Comparison of ENCODE assay signal across 8 cellular contexts in the genomic region with DNA sequence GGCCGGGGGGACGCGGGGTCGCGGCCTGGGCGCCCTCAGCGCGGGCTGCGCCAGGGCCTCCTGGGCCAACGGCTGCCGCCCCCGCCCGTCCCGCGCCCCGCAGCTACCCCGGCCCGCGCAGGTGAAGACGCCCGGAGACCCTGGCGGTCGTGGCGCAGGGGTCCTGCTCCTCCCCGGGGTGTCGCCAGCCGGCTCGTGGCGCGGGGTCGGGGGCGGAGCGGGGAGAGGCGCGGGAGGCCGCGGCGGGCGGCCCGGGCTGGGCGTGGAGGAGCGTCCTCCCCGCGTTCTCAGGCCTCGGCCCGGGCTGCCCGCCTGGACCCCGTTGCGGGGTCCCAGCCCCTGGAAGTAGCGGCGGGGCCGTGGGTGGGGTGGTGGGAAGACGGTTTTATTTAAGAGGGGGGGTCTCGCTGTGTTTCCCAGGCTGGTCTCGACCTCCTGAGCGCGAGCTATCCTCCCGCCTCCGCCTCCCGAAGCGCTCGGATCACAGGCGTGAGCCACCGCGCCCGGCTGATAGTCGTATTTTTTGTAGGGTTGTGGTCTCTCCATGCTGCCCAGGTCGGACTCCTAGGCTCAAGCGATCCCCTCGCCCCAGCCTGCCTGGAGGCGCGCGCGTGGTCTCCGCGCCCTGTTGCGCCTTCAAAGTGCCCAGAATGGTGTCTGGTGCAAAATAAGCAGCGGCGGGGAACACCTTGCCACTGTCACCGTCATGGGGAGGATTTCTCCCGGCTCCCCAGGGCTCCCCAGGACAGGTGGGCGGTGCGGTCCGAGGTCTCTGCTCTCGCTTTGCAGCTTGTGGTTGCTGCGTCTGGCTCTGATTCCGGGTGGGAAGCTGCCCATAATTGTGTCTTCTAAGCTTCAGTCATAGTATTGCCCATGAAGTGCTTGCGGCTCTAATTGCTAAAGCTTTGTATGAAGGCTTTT. TPM values are rescaled to one million over a fixed set of nuclear protein-coding genes. Genes with fewer than 3 reads are reported as not detected.
DNase-seq lines count a peak whose midpoint lies in the region; ATAC-seq and TF ChIP-seq lines count a peak whose summit lies in the region.

No MANE protein-coding gene starts in this region.

- peak; percentile 30 for DNase-seq in DMS79 treated with DMSO at 0.1 percent for 48 hours (lab: John Stamatoyannopoulos, UW)
- DNase-seq in LoVo (ENCODE audit: low spot score) = peak; percentile 24
- DNase-seq in activated CD4-positive, alpha-beta T cell treated with anti-CD3 and anti-CD28 coated beads, Interleukin-2, amount 50 U/mL, for 48 hours = peak; percentile 68 to 76
- no peak for DNase-seq in endothelial cell (ENCODE audit: low spot score)
- DNase-seq in neural crest cell (ENCODE audit: low read depth, low spot score) = no peak
- no peak for DNase-seq in SHP77 treated with DMSO at 0.1 percent for 48 hours (lab: John Stamatoyannopoulos, UW)
- DNase-seq in NCI-H1436 treated with DMSO at 0.1 percent for 48 hours (lab: John Stamatoyannopoulos, UW) = no peak

- H3K4me3 Mint-ChIP-seq in endothelial cell (ENCODE audit: unreplicated experiment) (peak overlapping the region; percentile 98), neural crest cell (peak overlapping the region; percentile 91)

- H3K36me3 Mint-ChIP-seq in endothelial cell (ENCODE audit: low read depth, unreplicated experiment) = peaks cover 11% of the 10 kb centered on the region
- H3K36me3 Mint-ChIP-seq in neural crest cell (ENCODE audit: low read depth) = no peaks in the 10 kb centered on the region

- TF ChIP-seq CTCF in endothelial cell (IDR thresholded peaks at IDR 0.05; ENCODE audit: unreplicated experiment) (no peak), neural crest cell (conservative IDR thresholded peaks at IDR 0.05) (no peak)

- H3K4me1 Mint-ChIP-seq in endothelial cell (ENCODE audit: unreplicated experiment) (peaks cover 39% of the 10 kb centered on the region), neural crest cell (peaks cover 52% of the 10 kb centered on the region)

- H3K9me3 Mint-ChIP-seq in endothelial cell (ENCODE audit: unreplicated experiment) (no peaks in the 10 kb centered on the region), neural crest cell (no peaks in the 10 kb centered on the region)

- H3K27ac Mint-ChIP-seq in endothelial cell (ENCODE audit: unreplicated experiment) = peak overlapping the region; percentile 97
- H3K27ac Mint-ChIP-seq in neural crest cell (ENCODE audit: unreplicated experiment) = peak overlapping the region; percentile 27

- ATAC-seq in GM21619 (IDR thresholded peaks at IDR 0.05; ENCODE audit: unreplicated experiment) = peak; percentile 10

- H3K27me3 Mint-ChIP-seq in endothelial cell (ENCODE audit: unreplicated experiment) (peaks cover 15% of the 10 kb centered on the region), neural crest cell (ENCODE audit: low read depth) (peaks cover 29% of the 10 kb centered on the region)

RNA-seq across cellular contexts. Expression of a gene that starts 15.3 kb away (rescaled TPM):
- total RNA-seq in endothelial cell (ENCODE audit: unreplicated experiment) (150 TPM), neural crest cell (99.9 and 101 TPM in 2 replicates)

RNA-seq across cellular contexts. Expression of a gene that starts 59.3 kb away (rescaled TPM):
- total RNA-seq in endothelial cell (ENCODE audit: unreplicated experiment) (61.3 TPM), neural crest cell (50.4 and 55.2 TPM in 2 replicates)

Comparison
In these comparisons a context has a peak if more than half of its experiments do, and no peak if none do; other contexts are left out.
1. DNase-seq: peak in DMS79 treated with DMSO at 0.1 percent for 48 hours (single experiment), LoVo (single experiment) and activated CD4-positive, alpha-beta T cell treated with anti-CD3 and anti-CD28 coated beads, Interleukin-2, amount 50 U/mL, for 48 hours (2 of 2); none in endothelial cell (single experiment), neural crest cell (single experiment), SHP77 treated with DMSO at 0.1 percent for 48 hours (single experiment) and NCI-H1436 treated with DMSO at 0.1 percent for 48 hours (single experiment).